In the genomic region with DNA sequence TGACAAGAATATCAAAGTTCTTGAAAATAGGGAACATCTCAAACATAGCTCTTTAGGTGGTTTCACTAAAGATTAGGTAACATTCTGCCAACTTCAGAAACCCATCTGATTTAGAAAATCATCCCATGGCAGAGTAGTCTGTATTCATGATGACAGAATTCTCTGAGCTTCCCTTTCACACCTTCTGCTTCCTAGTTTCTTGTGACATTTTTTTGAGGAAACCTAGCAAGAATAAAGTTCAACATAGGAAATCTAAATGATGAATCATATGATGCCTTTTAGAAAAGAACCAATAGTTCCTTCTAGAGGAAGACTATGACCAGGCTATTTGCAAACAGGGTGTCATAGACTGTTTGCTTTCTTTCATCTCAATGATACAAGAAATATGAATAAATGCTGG, we compare ENCODE assay signal across 25 cellular contexts. TPM values are rescaled to one million over a fixed set of nuclear protein-coding genes. Genes with fewer than 3 reads are reported as not detected.
A peak's percentile ranks its signal among the peaks of the same experiment; 100 is the strongest.
DNase-seq lines count a peak whose midpoint lies in the region; ATAC-seq, FAIRE-seq and TF ChIP-seq lines count a peak whose summit lies in the region.
"Had no signal": no experiment of that assay in that cellular context is flagged by ENCODE, and none has a peak within 500 bp of the region (broad histone marks: within the 10 kb centered on the region; RNA-seq: fewer than 3 reads in every experiment).

No MANE protein-coding gene starts in this region.

- peaks cover 9% of the 10 kb centered on the region for H3K4me1 ChIP-seq in neuron (ENCODE audit: insufficient read depth, low read length)
- H3K4me1 ChIP-seq in aorta (ENCODE audit: control insufficient read depth in 1 of 2, insufficient read depth in 2 of 2, low read length in 2 of 2) = no peaks in the 10 kb centered on the region
- H3K4me1 ChIP-seq: A549, adrenal gland, esophagus squamous epithelium, SJSA1 had no signal

- H3K27me3 ChIP-seq in bronchial epithelial cell (ENCODE audit: control insufficient read depth, insufficient read depth, low read length) (no peaks in the 10 kb centered on the region), neuron (ENCODE audit: insufficient read depth, low read length) (no peaks in the 10 kb centered on the region), aorta (ENCODE audit: control insufficient read depth in 1 of 2, insufficient read depth in 2 of 2, low read length in 1 of 2) (no peaks in the 10 kb centered on the region)
- H3K27me3 ChIP-seq: adrenal gland, esophagus squamous epithelium, gastrocnemius medialis, ovary, SJSA1 had no signal

- DNase-seq in SKM-1 treated with dmso at 0.1 percent for 144 hours (lab: John Stamatoyannopoulos, UW; ENCODE audit: unreplicated experiment) (peak; percentile 14), SKM-1 (lab: John Stamatoyannopoulos, UW; ENCODE audit: unreplicated experiment) (no peak), bronchial epithelial cell (ENCODE audit: low read depth) (peak; percentile 27), NCI-H82 (lab: John Stamatoyannopoulos, UW) (no peak), NCI-H2171 treated with DMSO at 0.1 percent for 48 hours (lab: John Stamatoyannopoulos, UW) (no peak), aorta (no peak)
- DNase-seq: activated CD4-positive, alpha-beta memory T cell treated with anti-CD3 and anti-CD28 coated beads, Interleukin-2, amount 10 ng/mL, durations not matched to agents 7 days and 5 days; activated CD8-positive, alpha-beta memory T cell treated with anti-CD3 and anti-CD28 coated beads, Interleukin-2, amount 50 U/mL, for 4 hours; activated naive CD4-positive, alpha-beta T cell treated with anti-CD3 and anti-CD28 coated beads for 36 hours; adrenal gland; CD8-positive, alpha-beta T cell; cerebellar nuclear complex; esophagus squamous epithelium; gastrocnemius medialis; left cardiac atrium; NCI-H1930; NCI-H2227 treated with DMSO at 0.1 percent for 48 hours; NCI-H69; ovary had no signal

- H3K4me3 ChIP-seq in bronchial epithelial cell (ENCODE audit: low read depth, low read length) = no peak overlapping the region
- H3K4me3 ChIP-seq in neuron (ENCODE audit: low read length) = no peak overlapping the region
- no peak overlapping the region for H3K4me3 ChIP-seq in aorta (ENCODE audit: low read length in 2 of 2)
- H3K4me3 ChIP-seq: A549, adrenal gland, esophagus squamous epithelium, gastrocnemius medialis, ovary, SJSA1 had no signal

- FAIRE-seq in bronchial epithelial cell (lab: Jason Lieb, UNC) = no peak
- FAIRE-seq: A549, H54 had no signal

- intact Hi-C loops in aorta (cut with DNase I) = no loop called here

- H3K27ac ChIP-seq in aorta (ENCODE audit: low read depth in 1 of 2, low read length in 2 of 2) = no peak overlapping the region
- H3K27ac ChIP-seq: A549, adrenal gland, esophagus squamous epithelium, gastrocnemius medialis, ovary, SJSA1 had no signal

- H3K36me3 ChIP-seq in bronchial epithelial cell (ENCODE audit: control insufficient read depth, insufficient read depth, low read length) (no peaks in the 10 kb centered on the region), neuron (ENCODE audit: insufficient read depth, low read length) (no peaks in the 10 kb centered on the region), aorta (ENCODE audit: control insufficient read depth in 1 of 2, insufficient read depth in 2 of 2, low read length in 1 of 2) (no peaks in the 10 kb centered on the region)
- H3K36me3 ChIP-seq: adrenal gland, esophagus squamous epithelium, gastrocnemius medialis, ovary, SJSA1 had no signal

- peak overlapping the region; percentile 26 for H2AFZ ChIP-seq in neuron (ENCODE audit: low read depth, low read length)

- ATAC-seq in GM19452 (IDR thresholded peaks at IDR 0.05; ENCODE audit: unreplicated experiment) (no peak), aorta (ENCODE audit: low FRiP score) (no peak)
- ATAC-seq: A549; CD8-positive, alpha-beta T cell; gastrocnemius medialis; left cardiac atrium; stimulated activated memory B cell treated with anti-CD40 and anti-IgM and Interleukin-4, amounts not matched to agents 10 μg/mL and 1 μg/mL and 100 μg/mL, for 72 hours had no signal

- no peaks in the 10 kb centered on the region for H3K9me3 ChIP-seq in neuron (ENCODE audit: low read length)
- no peaks in the 10 kb centered on the region for H3K9me3 ChIP-seq in aorta (ENCODE audit: control insufficient read depth, low read length)
- H3K9me3 ChIP-seq: A549, adrenal gland, esophagus squamous epithelium, gastrocnemius medialis, ovary, SJSA1 had no signal

- no peak for TF ChIP-seq CTCF in bronchial epithelial cell (IDR thresholded peaks at IDR 0.05; ENCODE audit: insufficient read depth, low read length, severe bottlenecking)

RNA-seq across cellular contexts. Expression of a gene that starts 49.8 kb away (rescaled TPM):
- total RNA-seq in bronchial epithelial cell = 50.8 and 62.2 TPM in 2 replicates
- 10 to 100 TPM; 52.3 to 71.8 TPM for total RNA-seq in aorta
- 10 to 100 TPM; 18.7 to 23.1 TPM for polyA plus RNA-seq in aorta

Comparison
In these comparisons a context has a peak if more than half of its experiments do, and no peak if none do; other contexts are left out.
1. DNase-seq: peak in SKM-1 treated with dmso at 0.1 percent for 144 hours (single experiment) and bronchial epithelial cell (single experiment); none in SKM-1 (single experiment), NCI-H82 (single experiment), NCI-H2171 treated with DMSO at 0.1 percent for 48 hours (single experiment) and aorta (0 of 2).